Comparison of ENCODE assay signal across 8 cellular contexts in the genomic region with DNA sequence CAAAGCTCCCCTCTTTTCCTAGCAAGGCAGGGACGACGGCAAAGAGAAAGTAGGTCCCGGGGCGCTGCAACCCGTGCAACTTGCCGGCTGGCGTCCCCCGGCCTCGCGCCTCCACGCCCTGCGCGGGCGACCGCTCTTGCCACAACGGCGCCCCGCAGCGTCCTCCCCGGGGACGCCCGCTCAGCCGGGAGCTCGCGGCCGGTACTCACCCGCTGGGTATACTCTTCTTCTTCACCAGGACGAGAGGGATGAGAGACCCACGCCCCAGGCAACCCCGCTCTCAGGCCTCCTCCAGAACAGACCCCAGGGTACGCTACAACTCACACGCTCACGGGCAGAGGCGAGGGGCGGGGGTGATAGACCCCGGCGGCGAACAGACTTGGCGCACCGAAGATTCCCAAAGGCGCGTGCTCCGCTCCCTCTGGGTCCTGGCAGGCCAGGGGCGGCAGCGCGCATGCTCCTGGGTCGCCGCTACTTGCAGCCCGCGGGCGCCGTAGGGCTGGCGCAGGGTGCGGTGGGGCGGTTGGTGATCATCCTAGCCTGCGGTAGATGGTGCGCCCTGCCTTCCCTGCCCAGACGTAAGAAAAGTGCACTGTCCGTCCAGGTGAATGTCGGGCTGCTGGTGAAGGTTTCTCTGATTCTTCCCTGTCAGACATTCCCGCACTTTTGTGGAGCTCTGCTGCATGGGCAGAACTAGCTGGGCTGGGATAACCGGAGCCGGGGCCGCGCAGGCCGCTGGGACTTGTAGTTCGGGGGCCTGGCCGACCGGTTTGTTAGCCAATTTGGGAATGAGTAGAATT. TPM values are rescaled to one million over a fixed set of nuclear protein-coding genes. Genes with fewer than 3 reads are reported as not detected.
DNase-seq lines count a peak whose midpoint lies in the region; ATAC-seq and TF ChIP-seq lines count a peak whose summit lies in the region.

A gene with protein sequence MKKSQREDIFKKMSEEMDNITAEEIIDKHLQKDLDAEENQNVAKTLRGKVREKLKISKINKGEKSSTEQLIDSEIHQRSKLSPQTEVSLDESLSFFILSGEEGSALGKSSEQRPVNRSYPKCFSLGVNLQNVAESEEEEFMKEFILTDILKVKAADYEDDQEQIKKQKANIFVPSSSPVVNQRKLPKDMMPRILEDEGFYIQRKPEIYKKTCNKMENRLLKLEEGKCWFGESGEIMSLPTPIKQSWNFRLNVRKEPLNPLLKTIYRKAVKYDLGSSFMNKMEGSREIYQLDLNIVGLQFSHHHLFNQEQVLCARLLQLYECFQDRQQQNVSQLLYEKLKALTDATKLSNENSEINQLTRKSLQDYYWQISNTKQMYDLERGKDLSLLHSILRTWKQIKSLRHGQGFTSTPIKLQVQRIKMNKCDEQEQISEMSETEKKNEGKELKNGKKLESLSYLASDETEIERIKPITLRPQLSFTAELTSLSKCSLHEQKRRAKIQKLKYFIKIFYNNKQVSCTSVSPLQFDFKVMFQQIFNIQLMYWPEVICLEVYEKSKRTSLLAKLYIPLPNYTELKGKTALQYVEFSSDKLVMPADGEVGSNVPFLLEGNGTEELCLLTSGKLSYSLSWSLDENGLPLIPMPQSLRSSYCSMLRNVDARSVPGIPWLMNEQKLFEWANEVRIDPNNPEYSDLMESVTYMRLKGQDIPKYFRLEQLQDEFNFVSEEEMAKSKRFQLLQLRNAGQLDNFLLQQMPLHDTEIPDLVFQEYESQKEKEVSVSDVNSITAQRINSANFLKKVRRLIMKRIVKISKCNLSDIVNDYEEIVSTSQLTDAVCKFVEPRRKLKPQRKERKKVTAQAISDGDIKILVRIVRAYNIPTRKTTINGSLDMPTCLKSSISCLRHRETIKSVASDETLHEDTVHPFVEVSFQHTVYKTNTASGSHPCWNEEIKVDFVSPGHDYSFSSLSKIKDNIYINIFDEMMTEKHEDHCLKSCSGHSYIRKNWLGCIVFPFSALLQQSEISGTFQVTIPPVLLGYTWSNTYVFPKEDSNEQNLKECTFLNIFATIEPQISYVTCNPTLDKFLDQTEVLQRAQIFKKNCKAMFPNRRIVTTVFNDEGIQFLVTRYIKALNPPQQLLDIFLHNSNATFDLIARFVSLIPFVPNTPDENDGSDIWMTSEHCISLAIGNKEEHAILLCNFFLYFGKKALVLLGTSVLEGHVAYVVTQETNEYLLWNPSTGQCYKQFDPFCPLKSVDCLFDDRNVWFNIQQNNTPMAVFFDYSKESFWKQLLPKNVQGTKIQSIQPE (N-terminal part only) (plus strand): TSS at position 522 of the 800 bp plus-strand sequence. CDS start 3,349 bp downstream, outside the sequence.

- CTCF ChIA-PET in activated naive CD4-positive, alpha-beta T cell treated with anti-CD3 and anti-CD28 coated beads for 36 hours (lab: Charles Lee): interaction anchor here (0.5 to 1.7 kb wide), 4 partner anchors 16 to 205 kb away, joined by 3 to 4 read pairs (median 3); no protein-coding TSS in a partner anchor

- 0 out of 2 replicates have a peak, but pooled peaks cover 4% of the 10 kb centered on the region for H3K79me2 ChIP-seq in KMS-11 (ENCODE audit: insufficient read depth, low read depth)

- peak; percentile 59 for DNase-seq in SHP77 treated with DMSO at 0.1 percent for 48 hours (lab: John Stamatoyannopoulos, UW)
- DNase-seq in activated naive CD4-positive, alpha-beta T cell treated with anti-CD3 and anti-CD28 coated beads for 36 hours: peak; percentile 73
- peak; percentile 80 for DNase-seq in germinal center (ENCODE audit: low spot score)
- peak; percentile 45 for DNase-seq in non-pigmented ciliary epithelial cell (ENCODE audit: low read depth)

- H3K4me1 Mint-ChIP-seq in activated naive CD4-positive, alpha-beta T cell treated with anti-CD3 and anti-CD28 coated beads for 36 hours (ENCODE audit: low read depth): peaks cover 14% of the 10 kb centered on the region

- ATAC-seq in GM21737 (IDR thresholded peaks at IDR 0.05; ENCODE audit: unreplicated experiment): peak; percentile 81

- H3K4me1 ChIP-seq in ES-I3 (ENCODE audit: insufficient read depth, low read length): no peaks in the 10 kb centered on the region
- peaks cover 32% of the 10 kb centered on the region for H3K4me1 ChIP-seq in KMS-11 (ENCODE audit: low read depth, poor library complexity, severe bottlenecking)

- H3K27ac Mint-ChIP-seq in activated naive CD4-positive, alpha-beta T cell treated with anti-CD3 and anti-CD28 coated beads for 36 hours: peak within 1 kb of the TSS; percentile 89

- intact Hi-C loops in activated naive CD4-positive, alpha-beta T cell treated with anti-CD3 and anti-CD28 coated beads for 36 hours (cut with micrococcal nuclease): loop anchor here (1.0 to 10.0 kb wide), 10 partner anchors 43 to 677 kb away; a partner anchor contains a TSS

- no peaks in the 10 kb centered on the region for H3K27me3 Mint-ChIP-seq in activated naive CD4-positive, alpha-beta T cell treated with anti-CD3 and anti-CD28 coated beads for 36 hours (ENCODE audit: low read depth)

- H3K36me3 Mint-ChIP-seq in activated naive CD4-positive, alpha-beta T cell treated with anti-CD3 and anti-CD28 coated beads for 36 hours (ENCODE audit: low read depth): peaks cover 2% of the 10 kb centered on the region

- H3K9ac ChIP-seq in ES-I3 (ENCODE audit: low read depth, low read length) (peak within 1 kb of the TSS; percentile 87), KMS-11 (peak within 1 kb of the TSS; percentile 77)

- H3K4me3 ChIP-seq in KMS-11 (IDR thresholded peaks at IDR 0.05; ENCODE audit: insufficient read depth, low read depth, low read length): no peak within 1 kb of the TSS

- no peaks in the 10 kb centered on the region for H4K20me1 ChIP-seq in KMS-11 (ENCODE audit: insufficient read depth)

- H3K27me3 ChIP-seq in KMS-11 (ENCODE audit: insufficient read depth, low read depth): no peaks in the 10 kb centered on the region

- H3K9me3 Mint-ChIP-seq in activated naive CD4-positive, alpha-beta T cell treated with anti-CD3 and anti-CD28 coated beads for 36 hours: no peaks in the 10 kb centered on the region

- H3K27ac ChIP-seq in KMS-11: peak within 1 kb of the TSS; percentile 74
- H3K27ac ChIP-seq in temporal lobe (ENCODE audit: low read depth, low read length): peak within 1 kb of the TSS; percentile 17

- H2AFZ ChIP-seq in KMS-11 (ENCODE audit: low read depth): peak within 1 kb of the TSS; percentile 76

- H3K9me3 ChIP-seq in ES-I3 (ENCODE audit: control insufficient read depth, insufficient read depth, low read length): no peaks in the 10 kb centered on the region

- H3K4me3 Mint-ChIP-seq in activated naive CD4-positive, alpha-beta T cell treated with anti-CD3 and anti-CD28 coated beads for 36 hours: peak within 1 kb of the TSS; percentile 90

- TF ChIP-seq CTCF in KMS-11 (conservative IDR thresholded peaks at IDR 0.05; ENCODE audit: low read depth, low read length): no peak

- peak within 1 kb of the TSS; percentile 49 for H3K4me2 ChIP-seq in KMS-11

- H3K36me3 ChIP-seq in ES-I3 (ENCODE audit: insufficient read depth, low read length) (no peaks in the 10 kb centered on the region; the same call in 1 of the 2 replicates), KMS-11 (ENCODE audit: insufficient read depth) (no peaks in the 10 kb centered on the region)

RNA-seq across cellular contexts. Expression of the gene that starts here (rescaled TPM):
- total RNA-seq in activated naive CD4-positive, alpha-beta T cell treated with anti-CD3 and anti-CD28 coated beads for 36 hours: not detected
- 0.98 TPM for total RNA-seq in temporal lobe

Comparison
In these comparisons a context has a peak if more than half of its experiments do, and no peak if none do; other contexts are left out.
1. Peak in DNase-seq in activated naive CD4-positive, alpha-beta T cell treated with anti-CD3 and anti-CD28 coated beads for 36 hours; RNA of the gene not detected or under 1 TPM.